16 cellular contexts compared by ENCODE assay signal in genomic region chr7:140526214-140526613, GRCh38. TPM values are rescaled to one million over a fixed set of nuclear protein-coding genes. Genes with fewer than 3 reads are reported as not detected.
DNase-seq lines count a peak whose midpoint lies in the region; ATAC-seq, FAIRE-seq and TF ChIP-seq lines count a peak whose summit lies in the region.
"Had no signal": no experiment of that assay in that cellular context is flagged by ENCODE, and none has a peak within 500 bp of the region (broad histone marks: within the 10 kb centered on the region; RNA-seq: fewer than 3 reads in every experiment).

No MANE protein-coding gene starts in this region.

- H3K79me2 ChIP-seq in HepG2 (ENCODE audit: insufficient read depth, low read length) = no peaks in the 10 kb centered on the region

- no peaks in the 10 kb centered on the region for H3K9me3 ChIP-seq in A549
- no peaks in the 10 kb centered on the region for H3K9me3 ChIP-seq in T-helper 17 cell (ENCODE audit: control insufficient read depth, low read length, poor library complexity, severe bottlenecking)
- H3K9me3 ChIP-seq in HepG2 (ENCODE audit: low read length) = no peaks in the 10 kb centered on the region
- H3K9me3 ChIP-seq: breast epithelium had no signal

- H3K4me3 ChIP-seq in A549 (no peak overlapping the region), HepG2 (replicated peaks in 1 of 3; ENCODE audit: insufficient read depth in 1 of 3, low read depth in 2 of 3, low read length in 3 of 3) (no peak overlapping the region)
- H3K4me3 ChIP-seq: breast epithelium, coronary artery had no signal

- in situ Hi-C loops in HepG2 (cut with HindIII; ENCODE audit: extremely low pct_ligation_motif_present, low pct_unique_long_range_greater_than_20kb) = no loop called here

- H4K20me1 ChIP-seq in HepG2 (ENCODE audit: insufficient read depth, low read length) = no peaks in the 10 kb centered on the region

- no peak overlapping the region for H3K4me2 ChIP-seq in A549
- no peak overlapping the region for H3K4me2 ChIP-seq in HepG2 (ENCODE audit: low read depth, low read length)

- BruUV-seq in HepG2 (replicated peaks; lab: Mats Ljungman, UMichigan) = no TSS peak

- H3K4me1 Mint-ChIP-seq in T-helper 17 cell = peaks cover 14% of the 10 kb centered on the region

- H2AFZ ChIP-seq in HepG2 (ENCODE audit: low read length) = no peak overlapping the region

- H3K27ac ChIP-seq in A549 (0 out of 6 replicates have a peak overlapping the region, but pooled peaks of 1 of the 2 experiments have one; percentile 0), HepG2 (ENCODE audit: extremely low read length, insufficient read depth, low read length) (no peak overlapping the region)
- H3K27ac ChIP-seq: coronary artery had no signal

- TF ChIP-seq CTCF in A549 (IDR thresholded peaks at IDR 0.05) (no peak), HepG2 (CRISPR knock-in tag; IDR thresholded peaks at IDR 0.05) (no peak)

- TF ChIP-seq EP300 in A549 (IDR thresholded peaks at IDR 0.05) = no peak
- no peak for TF ChIP-seq EP300 in HepG2 (IDR thresholded peaks at IDR 0.05; ENCODE audit: low read depth in 2 of 2, low read length in 2 of 2)
- no peak for TF ChIP-seq EP300 in HepG2 (CRISPR knock-in tag; IDR thresholded peaks at IDR 0.05; ENCODE audit: borderline replicate concordance)

- intact Hi-C loops in HepG2 (cut with micrococcal nuclease; ENCODE audit: unreplicated experiment) = no loop called here

- no peaks in the 10 kb centered on the region for H3K36me3 ChIP-seq in HepG2 (replicated peaks in 1 of 2; ENCODE audit: control insufficient read depth in 1 of 2, insufficient read depth in 2 of 2, low read length in 2 of 2)
- H3K36me3 ChIP-seq: breast epithelium had no signal

- no peak overlapping the region for H3K9ac ChIP-seq in HepG2 (ENCODE audit: insufficient read depth, low read depth, low read length)

- H3K27me3 ChIP-seq in HepG2 (ENCODE audit: control insufficient read depth in 1 of 2, insufficient read depth in 2 of 2, low read length in 2 of 2) = peaks cover 0 to 18% of the 10 kb centered on the region in 2 experiments; a peak in 2 of 5 replicates
- H3K27me3 ChIP-seq: breast epithelium had no signal

- DNase-seq in A549 (ENCODE audit: low read depth in 1 of 2, low spot score in 1 of 2) = no peak
- DNase-seq in T-helper 17 cell = no peak
- no peak for DNase-seq in HepG2 (ENCODE audit: low spot score)
- no peak for DNase-seq in stimulated activated CD4-positive, alpha-beta T cell treated with anti-CD3 and anti-CD28 coated beads, Interleukin-2, amount 100 ng/mL, for 48 hours
- no peak for DNase-seq in EL
- DNase-seq in glomerular visceral epithelial cell (ENCODE audit: extremely low spot score) = no peak
- DNase-seq: ACHN, DMS153, left cardiac atrium had no signal

- ATAC-seq in A549 (peak; percentile 38 to 48; a peak in 5 of 6 replicates), GM19438 (IDR thresholded peaks at IDR 0.05; ENCODE audit: low read depth, unreplicated experiment) (peak; percentile 49), T-helper 17 cell (no peak), HepG2 (peak; percentile 50), HG03521 (IDR thresholded peaks at IDR 0.05; ENCODE audit: unreplicated experiment) (no peak)

- 74% methylated on average over 9 of the region's 9 CpGs for WGBS in A549 (ENCODE audit: missing lambda C conversion rate)
- 13% methylated on average over 4 of the region's 9 CpGs for WGBS in HepG2 (ENCODE audit: low lambda C conversion rate)

- TF ChIP-seq POLR2A in A549 (IDR thresholded peaks at IDR 0.05; ENCODE audit: low read length) = no peak
- TF ChIP-seq POLR2A in HepG2 (IDR thresholded peaks at IDR 0.05; ENCODE audit: insufficient read depth in 1 of 2, low read depth in 2 of 2, low read length in 2 of 2) = no peak

- FAIRE-seq in A549 (lab: Jason Lieb, UNC) = no peak
- no peak for FAIRE-seq in HepG2 (lab: Jason Lieb, UNC)
- FAIRE-seq: frontal cortex, urothelium cell line had no signal

- H3K27me3 Mint-ChIP-seq in T-helper 17 cell = peaks cover 11% of the 10 kb centered on the region

- POLR2A ChIA-PET in A549 (lab: Yijun Ruan, JAX) = interaction anchor here (1.1 kb wide), 1 partner anchor 15 kb away, joined by 3 read pairs; no protein-coding TSS in a partner anchor
- POLR2A ChIA-PET in HepG2 (lab: Yijun Ruan, JAX) = no interaction called here

- H3K36me3 Mint-ChIP-seq in T-helper 17 cell (ENCODE audit: low read depth) = no peaks in the 10 kb centered on the region
- H3K36me3 Mint-ChIP-seq: CD14-positive monocyte had no signal

- no peak for TF ChIP-seq RAD21 in A549 (conservative IDR thresholded peaks at IDR 0.05 in 1 of 2, IDR thresholded peaks at IDR 0.05 in 1 of 2)
- no peak for TF ChIP-seq RAD21 in HepG2 (CRISPR knock-in tag; IDR thresholded peaks at IDR 0.05)

- CTCF ChIA-PET in A549 (lab: Yijun Ruan, JAX) = interaction anchor here (1.0 to 24.2 kb wide), 5 partner anchors 9 to 121 kb away, joined by 3 to 493 read pairs (median 4); partner anchors contain the start of gene DENND2A
- CTCF ChIA-PET in HepG2 (lab: Yijun Ruan, JAX; ENCODE audit: low intra/inter-chr PET ratio, low total read pairs) = no interaction called here

- H3K4me1 ChIP-seq in A549 (no peaks in the 10 kb centered on the region), HepG2 (ENCODE audit: insufficient read depth, low read length) (peaks cover 14% of the 10 kb centered on the region; the same call in 1 of the 2 replicates)
- H3K4me1 ChIP-seq: breast epithelium had no signal

- peak overlapping the region; percentile 62 for H3K4me3 Mint-ChIP-seq in T-helper 17 cell
- H3K4me3 Mint-ChIP-seq: CD14-positive monocyte had no signal

- peak overlapping the region; percentile 39 for H3K27ac Mint-ChIP-seq in T-helper 17 cell

TF ChIP-seq in A549, 52 proteins besides CTCF, POLR2A, EP300 and RAD21 (continues in another document):
- TF ChIP-seq MAFK (IDR thresholded peaks at IDR 0.05; ENCODE audit: partially characterized antibody) (no peak), SREBF2 (IDR thresholded peaks at IDR 0.05) (no peak), EHMT2 (IDR thresholded peaks at IDR 0.05; ENCODE audit: low read depth) (no peak), MYC (IDR thresholded peaks at IDR 0.05; ENCODE audit: borderline replicate concordance, low read length) (no peak), ZFP36 (IDR thresholded peaks at IDR 0.05; ENCODE audit: borderline replicate concordance, partially characterized antibody) (no peak), RNF2 (IDR thresholded peaks at IDR 0.05; ENCODE audit: borderline replicate concordance, low read depth) (no peak), CEBPB (IDR thresholded peaks at IDR 0.05) (no peak), NR3C1 (IDR thresholded peaks at IDR 0.05) (no peak), FOSL2 (IDR thresholded peaks at IDR 0.05) (no peak), FOSL2 (CRISPR knock-in tag; IDR thresholded peaks at IDR 0.05) (no peak)

TF ChIP-seq in HepG2, 621 proteins besides CTCF, POLR2A, EP300 and RAD21:
- TF ChIP-seq ZSCAN12 (CRISPR knock-in tag; IDR thresholded peaks at IDR 0.05) (no peak), AGO1 (IDR thresholded peaks at IDR 0.05; ENCODE audit: low read depth, low read length, poor library complexity, severe bottlenecking) (no peak)
TF ChIP-seq in HepG2: peak in this region for 0.

RNA-seq across cellular contexts. Expression of gene MKRN1, which starts 46.9 kb away (rescaled TPM):
- polyA plus RNA-seq in A549 (2011; rRNA removed) (65.1 and 68.8 TPM in 2 replicates), A549 (2017; fragmentation: RNase III; extraction: RNeasy Plus Mini Kit Qiagen cat#74134 plus additional on column Dnase treatment) (52.2 to 55.1 TPM (median 53.2 TPM) in 3 replicates), HepG2 (2011; rRNA removed) (27.5 and 28.5 TPM in 2 replicates)
- polyA plus RNA-seq in A549 (2012; cell fraction: cytosol; rRNA removed) = 32.4 and 33.1 TPM in 2 replicates
- 28.9 and 36.3 TPM in 2 replicates for polyA plus RNA-seq in A549 (2012; cell fraction: nucleus; rRNA removed)
- 48.5 and 50.5 TPM in 2 replicates for polyA minus RNA-seq in A549 (2011; rRNA and poly(A)+ RNA removed)
- total RNA-seq in T-helper 17 cell (100 to 1,000 TPM; 106 to 128 TPM), HepG2 (2016; rRNA removed; fragmentation: Illumina TruSeq; extraction: Trizol) (32.8 and 38.2 TPM in 2 replicates)
- 10.2 and 10.5 TPM in 2 replicates for total RNA-seq in HepG2 (2016; cell fraction: cytosol; rRNA removed; fragmentation: Illumina TruSeq; extraction: Trizol; ENCODE audit: low read depth)
- total RNA-seq in HepG2 (2016; cell fraction: insoluble cytoplasmic fraction; rRNA removed; fragmentation: Illumina TruSeq; extraction: Trizol) = 36.2 and 37.5 TPM in 2 replicates
- 20.2 and 21.3 TPM in 2 replicates for total RNA-seq in HepG2 (2016; cell fraction: membrane; rRNA removed; fragmentation: Illumina TruSeq; extraction: Trizol)
- total RNA-seq in HepG2 (2016; cell fraction: nucleus; rRNA removed; fragmentation: Illumina TruSeq; extraction: Trizol) = 29.8 and 30.2 TPM in 2 replicates
- 25.5 and 28.8 TPM in 2 replicates for polyA plus RNA-seq in HepG2 (2011; cell fraction: cytosol; rRNA removed)
- 22.5 and 27.8 TPM in 2 replicates for polyA plus RNA-seq in HepG2 (2011; cell fraction: nucleus; rRNA removed)
- polyA plus RNA-seq in HepG2 (2012) = 54.2 and 55.8 TPM in 2 replicates
- 7.0 and 7.2 TPM in 2 replicates for polyA plus RNA-seq in HepG2 (2016; cell fraction: cytosol; fragmentation: Illumina TruSeq; extraction: Trizol; ENCODE audit: low read depth)
- 34.8 and 35.1 TPM in 2 replicates for polyA plus RNA-seq in HepG2 (2016; cell fraction: insoluble cytoplasmic fraction; fragmentation: Illumina TruSeq; extraction: Trizol; ENCODE audit: low read depth)
- polyA plus RNA-seq in HepG2 (2016; cell fraction: membrane; fragmentation: Illumina TruSeq; extraction: Trizol; ENCODE audit: low read depth) = 11.7 and 14.8 TPM in 2 replicates
- 38.2 and 40.5 TPM in 2 replicates for polyA plus RNA-seq in HepG2 (2016; cell fraction: nucleus; fragmentation: Illumina TruSeq; extraction: Trizol; ENCODE audit: insufficient read depth, low read depth)
- 38.3 and 51.2 TPM in 2 replicates for polyA minus RNA-seq in HepG2 (2011; rRNA and poly(A)+ RNA removed; ENCODE audit: low replicate concordance)
- polyA minus RNA-seq in HepG2 (2011; cell fraction: cytosol; rRNA and poly(A)+ RNA removed) = 23.6 and 33.5 TPM in 2 replicates
- polyA minus RNA-seq in HepG2 (2011; cell fraction: nucleus; rRNA and poly(A)+ RNA removed) = 31.3 and 38.8 TPM in 2 replicates

Comparison
In these comparisons a context has a peak if more than half of its experiments do, and no peak if none do; other contexts are left out.
1. ATAC-seq: peak in A549 (2 of 2), GM19438 (single experiment) and HepG2 (single experiment); none in T-helper 17 cell (single experiment) and HG03521 (single experiment).